In the genomic region with DNA sequence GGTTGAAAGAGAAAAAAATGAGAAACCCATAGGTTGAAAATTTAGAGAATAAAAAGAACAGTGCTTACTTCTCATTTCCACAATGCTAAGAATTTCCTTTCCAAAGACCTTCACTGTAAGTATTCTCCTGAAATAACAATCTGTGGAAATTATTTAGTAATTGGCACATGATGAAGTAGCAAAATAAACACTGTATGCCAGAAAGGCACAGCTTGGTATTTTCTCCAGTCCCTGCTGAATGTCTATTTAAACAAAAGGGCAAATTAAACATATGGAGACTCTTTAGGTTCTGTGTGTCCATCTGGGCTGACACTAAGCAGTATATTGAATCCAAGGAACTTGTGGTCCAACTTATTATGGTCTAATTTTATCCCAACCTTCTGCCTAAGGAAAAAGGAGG, we compare ENCODE assay signal across 20 cellular contexts. TPM values are rescaled to one million over a fixed set of nuclear protein-coding genes. Genes with fewer than 3 reads are reported as not detected.
DNase-seq lines count a peak whose midpoint lies in the region; ATAC-seq and TF ChIP-seq lines count a peak whose summit lies in the region.
"Had no signal": no experiment of that assay in that cellular context is flagged by ENCODE, and none has a peak within 500 bp of the region (broad histone marks: within the 10 kb centered on the region; RNA-seq: fewer than 3 reads in every experiment).

No MANE protein-coding gene starts in this region.

- H3K4me3 ChIP-seq in right atrium auricular region (no peak overlapping the region), heart left ventricle (no peak overlapping the region)
- H3K4me3 ChIP-seq: mucosa of descending colon, testis had no signal

- H3K27ac ChIP-seq in right atrium auricular region: peak overlapping the region; percentile 4 to 14
- peak overlapping the region in 2 of 12 donors; percentile 6 to 25 for H3K27ac ChIP-seq in heart left ventricle

- TF ChIP-seq CTCF in right atrium auricular region (IDR thresholded peaks at IDR 0.05): no peak
- no peak for TF ChIP-seq CTCF in heart left ventricle (IDR thresholded peaks at IDR 0.05)
- TF ChIP-seq CTCF in omental fat pad (IDR thresholded peaks at IDR 0.05): no peak

- H3K4me1 ChIP-seq in right atrium auricular region (peaks cover 0 to 33% of the 10 kb centered on the region in 2 donors), heart left ventricle (peaks cover 0 to 33% (median 22%) of the 10 kb centered on the region in 12 donors)

- H3K9me3 ChIP-seq in right atrium auricular region (no peaks in the 10 kb centered on the region), heart left ventricle (no peaks in the 10 kb centered on the region)
- H3K9me3 ChIP-seq: mucosa of descending colon, testis had no signal

- intact Hi-C loops in heart left ventricle (cut with DNase I): loop anchor here in 5 of 10 donors (10.0 kb wide), 2 partner anchors 166 to 176 kb away; no protein-coding TSS in a partner anchor

- H3K36me3 ChIP-seq in right atrium auricular region: no peaks in the 10 kb centered on the region
- H3K36me3 ChIP-seq in heart left ventricle: peaks cover 0 to 71% (median 41%) of the 10 kb centered on the region in 9 donors

- ATAC-seq in heart left ventricle (no peak), GM18505 (IDR thresholded peaks at IDR 0.05; ENCODE audit: unreplicated experiment) (no peak), omental fat pad (ENCODE audit: low FRiP score) (no peak), HG02678 (IDR thresholded peaks at IDR 0.05; ENCODE audit: unreplicated experiment) (no peak)
- ATAC-seq: mucosa of descending colon, Right ventricle myocardium inferior had no signal

- TF ChIP-seq POLR2A in heart left ventricle (IDR thresholded peaks at IDR 0.05) (no peak), GM18505 (IDR thresholded peaks at IDR 0.05; ENCODE audit: borderline replicate concordance, extremely low read depth, insufficient read depth, insufficient read length) (no peak)

- DNase-seq in right atrium auricular region (ENCODE audit: low spot score): no peak
- no peak for DNase-seq in heart left ventricle
- DNase-seq in cerebellar cortex (ENCODE audit: low spot score): peak; percentile 65
- peak; percentile 20 for DNase-seq in iris pigment epithelial cell (ENCODE audit: low read depth)
- no peak for DNase-seq in MV-4-11 (lab: John Stamatoyannopoulos, UW)
- no peak for DNase-seq in omental fat pad (ENCODE audit: low spot score)
- DNase-seq: activated CD4-positive, alpha-beta T cell treated with anti-CD3 and anti-CD28 coated beads for 1 hour; activated T-cell treated with anti-CD3 and anti-CD28 coated beads for 4 hours; central memory CD4-positive, alpha-beta T cell; hippocampal formation; mucosa of descending colon; NCI-H187; NCI-H774; posterior cingulate gyrus; testis had no signal

- no peaks in the 10 kb centered on the region for H3K27me3 ChIP-seq in right atrium auricular region
- no peaks in the 10 kb centered on the region for H3K27me3 ChIP-seq in heart left ventricle
- H3K27me3 ChIP-seq: testis had no signal

RNA-seq across cellular contexts. Expression of a gene that starts 46.1 kb away (rescaled TPM):
- total RNA-seq in right atrium auricular region (not detected), heart left ventricle (under 1 TPM in 1 of 9 donors, not detected in 8; 0.27 TPM), omental fat pad (not detected)
- not detected for polyA plus RNA-seq in heart left ventricle
- total RNA-seq: LHCN-M2; mucosa of descending colon; Right ventricle myocardium inferior; T-helper 2 cell treated with Interferon-gamma antibody and Interleukin-4, amounts not matched to agents 100 ng/mL and 5 ng/mL, for 36 hours had no signal

RNA-seq across cellular contexts. Expression of a gene that starts 57.7 kb away (rescaled TPM):
- total RNA-seq in right atrium auricular region (10 to 100 TPM; 13.3 to 13.9 TPM), heart left ventricle (10 to 100 TPM in 8 of 9 donors, 1 to 10 TPM in 1; 9.9 to 28.7 (median 20.0) TPM), omental fat pad (10 to 100 TPM; 22.0 to 35.8 (median 30.9) TPM)
- polyA plus RNA-seq in heart left ventricle: 1 to 10 TPM; 2.5 to 9.6 TPM

Comparison
In these comparisons a context has a peak if more than half of its experiments do, and no peak if none do; other contexts are left out.
1. DNase-seq: peak in cerebellar cortex (single experiment) and iris pigment epithelial cell (single experiment); none in right atrium auricular region (single experiment), heart left ventricle (0 of 5), MV-4-11 (single experiment) and omental fat pad (single experiment).